27 cellular contexts compared by ENCODE assay signal in genomic region chr6:25488156-25488555, GRCh38.
"Had no signal": no experiment of that assay in that cellular context is flagged by ENCODE, and none has a peak within 500 bp of the region (broad histone marks: within the 10 kb centered on the region; RNA-seq: fewer than 3 reads in every experiment).

No MANE protein-coding gene starts in this region.

- H3K27me3 ChIP-seq: breast epithelium, colonic mucosa, hepatocyte, left lung, right lobe of liver, thyroid gland, upper lobe of right lung had no signal

- H3K9me3 ChIP-seq: breast epithelium, colonic mucosa, left lung, right lobe of liver, thyroid gland, upper lobe of right lung had no signal

- H3K79me2 ChIP-seq: hepatocyte had no signal

- H3K36me3 ChIP-seq: breast epithelium, colonic mucosa, left lung, right lobe of liver, thyroid gland had no signal

- ATAC-seq: activated CD4-positive, alpha-beta T cell treated with anti-CD3 and anti-CD28 coated beads for 36 hours; activated T-cell treated with anti-CD3 and anti-CD28 coated beads, Interleukin-2, amount 50 U/mL, for 4 hours; effector memory CD8-positive, alpha-beta T cell; esophagus mucosa; left lung; naive thymus-derived CD4-positive, alpha-beta T cell; right lobe of liver; upper lobe of right lung had no signal

- H3K4me3 ChIP-seq: breast epithelium, colonic mucosa, dorsolateral prefrontal cortex, hepatocyte, left lung, lung, right lobe of liver, skin epidermis, thyroid gland, upper lobe of right lung had no signal

- DNase-seq: activated CD4-positive, alpha-beta T cell treated with anti-CD3 and anti-CD28 coated beads for 36 hours; activated CD4-positive, alpha-beta T cell treated with anti-CD3 and anti-CD28 coated beads, Interleukin-2, amount 50 U/mL, for 4 hours; activated CD8-positive, alpha-beta memory T cell treated with anti-CD3 and anti-CD28 coated beads for 24 hours; activated CD8-positive, alpha-beta memory T cell treated with anti-CD3 and anti-CD28 coated beads, Interleukin-2, amount 50 U/mL, for 4 hours; activated naive CD4-positive, alpha-beta T cell treated with anti-CD3 and anti-CD28 coated beads for 36 hours; activated naive CD8-positive, alpha-beta T cell treated with anti-CD3 and anti-CD28 coated beads, Interleukin-2, amount 10 ng/mL, durations not matched to agents 7 days and 5 days; activated T-cell treated with anti-CD3 and anti-CD28 coated beads, Interleukin-2, amount 50 U/mL, for 4 hours; amniotic stem cell; colonic mucosa; dorsolateral prefrontal cortex; effector memory CD8-positive, alpha-beta T cell; glutamatergic neuron; immature natural killer cell; kidney glomerular epithelial cell; left lung; naive thymus-derived CD4-positive, alpha-beta T cell; occipital lobe; right lobe of liver; stimulated activated CD4-positive, alpha-beta T cell treated with anti-CD3 and anti-CD28 coated beads, Interleukin-1b, Interleukin-23, amount 100 ng/mL, for 48 hours; substantia nigra; thyroid gland; upper lobe of right lung had no signal

- H3K4me2 ChIP-seq: hepatocyte had no signal

- H3K4me1 ChIP-seq: breast epithelium, right lobe of liver had no signal

- H3K27ac ChIP-seq: breast epithelium, colonic mucosa, dorsolateral prefrontal cortex, hepatocyte, left lung, right lobe of liver, skin epidermis, thyroid gland, upper lobe of right lung had no signal
